Comparison of ENCODE assay signal across 9 cellular contexts in genomic region chr4:98092833-98093439, GRCh38. TPM values are rescaled to one million over a fixed set of nuclear protein-coding genes. Genes with fewer than 3 reads are reported as not detected.
A peak's percentile ranks its signal among the peaks of the same experiment; 100 is the strongest.
DNase-seq lines count a peak whose midpoint lies in the region; ATAC-seq and TF ChIP-seq lines count a peak whose summit lies in the region.
"Had no signal": no experiment of that assay in that cellular context is flagged by ENCODE, and none has a peak within 500 bp of the region (broad histone marks: within the 10 kb centered on the region; RNA-seq: fewer than 3 reads in every experiment).

No MANE protein-coding gene starts in this region.

- no peaks in the 10 kb centered on the region for H3K27me3 ChIP-seq in RWPE2 (ENCODE audit: insufficient read depth, poor library complexity, severe bottlenecking)
- H3K27me3 ChIP-seq in testis: no peaks in the 10 kb centered on the region

- no peak overlapping the region for H3K27ac Mint-ChIP-seq in glutamatergic neuron (ENCODE audit: unreplicated experiment)

- no peak overlapping the region for H3K27ac ChIP-seq in RWPE2 (ENCODE audit: poor library complexity, severe bottlenecking)
- no peak overlapping the region for H3K27ac ChIP-seq in testis

- H3K36me3 ChIP-seq in RWPE2 (ENCODE audit: low read depth) (no peaks in the 10 kb centered on the region), testis (ENCODE audit: low read depth, missing control alignments) (no peaks in the 10 kb centered on the region)

- no peaks in the 10 kb centered on the region for H3K4me1 ChIP-seq in RWPE2 (ENCODE audit: insufficient read depth, poor library complexity, severe bottlenecking)
- no peaks in the 10 kb centered on the region for H3K4me1 ChIP-seq in testis

- H3K36me3 Mint-ChIP-seq in glutamatergic neuron (ENCODE audit: unreplicated experiment): peaks cover 8% of the 10 kb centered on the region

- TF ChIP-seq CTCF in GM12873 (IDR thresholded peaks at IDR 0.05; ENCODE audit: insufficient read depth, low read depth, low read length, missing control alignments) (peak; percentile 33), RWPE2 (IDR thresholded peaks at IDR 0.05; ENCODE audit: poor library complexity, severe bottlenecking) (peak; percentile 90), glutamatergic neuron (IDR thresholded peaks at IDR 0.05; ENCODE audit: partially characterized antibody, unreplicated experiment) (peak; percentile 58), testis (IDR thresholded peaks at IDR 0.05) (no peak)

- DNase-seq in AML-193 (lab: John Stamatoyannopoulos, UW): peak; percentile 5 to 26
- no peak for DNase-seq in RWPE2 (ENCODE audit: low spot score)
- DNase-seq in glutamatergic neuron: no peak
- no peak for DNase-seq in stimulated activated naive CD4-positive, alpha-beta T cell treated with Interleukin-2 at 50 U/mL for 16 hours (lab: John Stamatoyannopoulos, UW)
- no peak for DNase-seq in NCI-H2196 (lab: John Stamatoyannopoulos, UW; ENCODE audit: unreplicated experiment)
- no peak for DNase-seq in medulla oblongata (ENCODE audit: extremely low spot score)
- DNase-seq in testis: no peak
- DNase-seq: activated T-cell treated with anti-CD3 and anti-CD28 coated beads for 4 hours had no signal

- WGBS in testis, 2 donors: 41 to 43% methylated on average over 2 of the region's 2 CpGs

- no peak for ATAC-seq in RWPE2 (ENCODE audit: low read depth)

- H3K4me1 Mint-ChIP-seq in glutamatergic neuron (ENCODE audit: low read depth, unreplicated experiment): no peaks in the 10 kb centered on the region

- H3K4me3 ChIP-seq in RWPE2 (ENCODE audit: severe bottlenecking) (no peak overlapping the region), testis (no peak overlapping the region)

- H3K27me3 Mint-ChIP-seq in glutamatergic neuron (ENCODE audit: unreplicated experiment): no peaks in the 10 kb centered on the region

- intact Hi-C loops in testis (cut with DNase I; ENCODE audit: low total_unique reads): no loop called here

- no peak overlapping the region for H3K4me3 Mint-ChIP-seq in glutamatergic neuron (ENCODE audit: unreplicated experiment)

- no peaks in the 10 kb centered on the region for H3K9me3 Mint-ChIP-seq in glutamatergic neuron (ENCODE audit: unreplicated experiment)

- TF ChIP-seq POLR2A in testis (IDR thresholded peaks at IDR 0.05): no peak

- H3K9me3 ChIP-seq in RWPE2 (ENCODE audit: severe bottlenecking): peaks cover 7% of the 10 kb centered on the region
- no peaks in the 10 kb centered on the region for H3K9me3 ChIP-seq in testis

RNA-seq across cellular contexts. Expression of gene STPG2, which starts 50.3 kb away (rescaled TPM):
- total RNA-seq in glutamatergic neuron (ENCODE audit: unreplicated experiment): 0.66 TPM
- 1 to 10 TPM; 2.7 to 3.7 TPM for total RNA-seq in testis
- polyA plus RNA-seq in testis (ENCODE audit: insufficient read depth, low read depth, low replicate concordance): 2.6 TPM

Comparison
In these comparisons a context has a peak if more than half of its experiments do, and no peak if none do; other contexts are left out.
1. DNase-seq: peak in AML-193 (2 of 2); none in RWPE2 (single experiment), glutamatergic neuron (single experiment), stimulated activated naive CD4-positive, alpha-beta T cell treated with Interleukin-2 at 50 U/mL for 16 hours (single experiment), NCI-H2196 (single experiment), medulla oblongata (single experiment) and testis (single experiment).
2. CTCF ChIP-seq: peak in GM12873 (single experiment), RWPE2 (single experiment) and glutamatergic neuron (single experiment); none in testis (0 of 3).